20 cellular contexts compared by ENCODE assay signal in genomic region chr2:3264010-3264744, GRCh38.
DNase-seq lines count a peak whose midpoint lies in the region; ATAC-seq and TF ChIP-seq lines count a peak whose summit lies in the region.
"Had no signal": no experiment of that assay in that cellular context is flagged by ENCODE, and none has a peak within 500 bp of the region (broad histone marks: within the 10 kb centered on the region; RNA-seq: fewer than 3 reads in every experiment).

No MANE protein-coding gene starts in this region.

- H3K27ac ChIP-seq in Peyer's patch, result no peak overlapping the region
- no peak overlapping the region for H3K27ac ChIP-seq in mammary epithelial cell (ENCODE audit: insufficient read depth, low read depth, low read length)
- H3K27ac ChIP-seq: hepatocyte, VCaP had no signal

- 94% methylated on average over 8 of the region's 12 CpGs for WGBS in mammary epithelial cell (ENCODE audit: low coverage, missing lambda C conversion rate)

- ATAC-seq in left cardiac atrium (peak; percentile 38 to 72), HG02870 (IDR thresholded peaks at IDR 0.05; ENCODE audit: unreplicated experiment) (no peak)
- ATAC-seq: effector memory CD8-positive, alpha-beta T cell; SK-N-SH treated with all-trans-retinoic acid at 6 μM for 48 hours had no signal

- H3K9ac ChIP-seq in mammary epithelial cell (ENCODE audit: insufficient read depth, low read length), result no peak overlapping the region

- H3K4me1 ChIP-seq in Peyer's patch (no peaks in the 10 kb centered on the region), mammary epithelial cell (ENCODE audit: insufficient read depth, low read length) (no peaks in the 10 kb centered on the region)

- H3K4me3 ChIP-seq in Peyer's patch (no peak overlapping the region), mammary epithelial cell (replicated peaks in 1 of 3; ENCODE audit: insufficient read depth in 1 of 3, low read depth in 2 of 3, low read length in 3 of 3) (no peak overlapping the region)
- H3K4me3 ChIP-seq: hepatocyte had no signal

- H3K36me3 ChIP-seq in Peyer's patch (no peaks in the 10 kb centered on the region), mammary epithelial cell (ENCODE audit: insufficient read depth, low read length) (no peaks in the 10 kb centered on the region)

- H4K20me1 ChIP-seq in mammary epithelial cell (ENCODE audit: insufficient read depth, low read length), result no peaks in the 10 kb centered on the region

- CTCF ChIA-PET in mammary epithelial cell (lab: Charles Lee; ENCODE audit: low non-redundant PET), result no interaction called here

- H3K4me2 ChIP-seq in mammary epithelial cell (ENCODE audit: insufficient read depth, low read depth, low read length), result no peak overlapping the region
- H3K4me2 ChIP-seq: hepatocyte had no signal

- DNase-seq in SIG-M5 treated with dmso at 0.1 percent for 504 hours (lab: John Stamatoyannopoulos, UW; ENCODE audit: unreplicated experiment) (peak; percentile 51), SIG-M5 (lab: John Stamatoyannopoulos, UW) (no peak), Peyer's patch (peak in 2 of 3 donors; percentile 13 to 38), left cardiac atrium (no peak), putamen (ENCODE audit: low spot score) (peak; percentile 59), cerebellum (ENCODE audit: low spot score) (no peak), mammary epithelial cell (no peak)
- DNase-seq: 8988T; activated CD4-positive, alpha-beta memory T cell treated with anti-CD3 and anti-CD28 coated beads, Interleukin-2, amount 10 ng/mL, durations not matched to agents 7 days and 5 days; C1 segment of cervical spinal cord; effector memory CD8-positive, alpha-beta T cell; KG1; kidney; NCI-H226; stimulated activated CD4-positive, alpha-beta T cell treated with anti-CD3 and anti-CD28 coated beads, Interleukin-12 subunit alpha, Interleukin-12 subunit beta, amount 100 ng/mL, for 4 hours; stimulated activated naive CD8-positive, alpha-beta T cell treated with anti-CD3 and anti-CD28 coated beads, Interleukin-15, amount 100 ng/mL, for 72 hours had no signal

- no peak overlapping the region for H2AFZ ChIP-seq in mammary epithelial cell (ENCODE audit: low read depth, low read length)
- H2AFZ ChIP-seq: hepatocyte had no signal

- H3K9me3 ChIP-seq in Peyer's patch, result no peaks in the 10 kb centered on the region
- no peaks in the 10 kb centered on the region for H3K9me3 ChIP-seq in mammary epithelial cell (replicated peaks; ENCODE audit: insufficient read depth, low read length)

- intact Hi-C loops in left cardiac atrium (cut with DNase I) (no loop called here), mammary epithelial cell (cut with micrococcal nuclease) (no loop called here)

- in situ Hi-C loops in mammary epithelial cell (cut with MboI; ENCODE audit: low sequenced_read_pairs in 2 of 2), result no loop called here

- dilution Hi-C loops in mammary epithelial cell (cut with HindIII; ENCODE audit: low sequenced_read_pairs), result no loop called here

- H3K27me3 ChIP-seq in Peyer's patch (no peaks in the 10 kb centered on the region), mammary epithelial cell (ENCODE audit: insufficient read depth, low read length) (no peaks in the 10 kb centered on the region)
- H3K27me3 ChIP-seq: hepatocyte had no signal

- TF ChIP-seq CTCF in Peyer's patch (IDR thresholded peaks at IDR 0.05) (no peak), mammary epithelial cell (conservative IDR thresholded peaks at IDR 0.05 in 1 of 2, IDR thresholded peaks at IDR 0.05 in 1 of 2; ENCODE audit: extremely low read depth in 1 of 2, insufficient read depth in 1 of 2, low read depth in 1 of 2, low read length in 2 of 2) (no peak)

- H3K79me2 ChIP-seq in mammary epithelial cell (ENCODE audit: insufficient read depth, low read length), result peaks cover 2% of the 10 kb centered on the region
- H3K79me2 ChIP-seq: hepatocyte had no signal

- no TSS peak for BruUV-seq in mammary epithelial cell (replicated peaks; lab: Mats Ljungman, UMichigan)

- no peak for TF ChIP-seq POLR2A in Peyer's patch (IDR thresholded peaks at IDR 0.05)

Comparison
In these comparisons a context has a peak if more than half of its experiments do, and no peak if none do; other contexts are left out.
1. DNase-seq: peak in SIG-M5 treated with dmso at 0.1 percent for 504 hours (single experiment), Peyer's patch (2 of 3) and putamen (single experiment); none in SIG-M5 (single experiment), left cardiac atrium (single experiment), cerebellum (single experiment) and mammary epithelial cell (single experiment).